ENCODE assay signal across 11 cellular contexts in the genomic region with DNA sequence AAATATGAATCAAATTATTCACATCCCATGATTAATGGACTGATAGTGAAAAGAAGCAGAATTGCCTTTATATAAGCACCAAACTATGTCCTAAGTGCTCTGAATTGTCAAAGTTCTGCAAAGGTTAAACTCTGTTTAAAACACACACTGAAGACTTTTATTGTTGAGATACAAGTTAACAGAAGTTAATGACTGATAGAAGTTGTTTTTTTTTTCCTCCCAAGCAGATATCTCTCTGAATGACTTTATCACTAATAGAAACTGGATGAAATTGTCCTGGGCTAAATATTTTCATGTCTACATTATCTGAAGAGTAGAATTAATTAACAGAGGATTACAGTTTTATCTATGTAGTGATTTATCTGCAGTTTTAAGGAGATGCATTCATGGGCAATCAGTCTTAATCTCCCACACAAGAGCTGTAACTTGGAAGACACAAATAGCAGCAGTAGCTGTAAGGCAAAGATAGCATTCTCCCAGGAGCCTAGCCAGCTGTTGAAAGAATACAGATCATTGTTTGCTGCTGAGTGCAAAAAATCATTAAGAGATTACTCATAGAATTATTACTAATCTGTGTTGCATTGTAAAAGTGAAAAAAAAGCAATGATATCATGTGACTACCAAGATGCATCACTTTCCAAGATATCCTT. TPM values are rescaled to one million over a fixed set of nuclear protein-coding genes. Genes with fewer than 3 reads are reported as not detected.
DNase-seq lines count a peak whose midpoint lies in the region; ATAC-seq and TF ChIP-seq lines count a peak whose summit lies in the region.
"Had no signal": no experiment of that assay in that cellular context is flagged by ENCODE, and none has a peak within 500 bp of the region (broad histone marks: within the 10 kb centered on the region; RNA-seq: fewer than 3 reads in every experiment).

No MANE protein-coding gene starts in this region.

- peak overlapping the region; percentile 71 to 80 (median 78) for H3K27ac Mint-ChIP-seq in nephron
- H3K27ac Mint-ChIP-seq: activated T-helper 2 cell treated with anti-CD3 and anti-CD28 coated beads, Interferon-gamma antibody, Interleukin-2, Interleukin-4, amounts not matched to agents 10 μg/mL and 5 μg/mL and 100 μg/mL, durations not matched to agents 14 hours and 24 hours and 36 hours; CD8-positive, alpha-beta T cell had no signal

- no peaks in the 10 kb centered on the region for H3K4me1 ChIP-seq in prostate gland (replicated peaks)
- H3K4me1 ChIP-seq: lower lobe of right lung had no signal

- DNase-seq in AG20443 (ENCODE audit: low spot score) (peak; percentile 9), NCI-H82 (lab: John Stamatoyannopoulos, UW) (peak; percentile 41), fibroblast of gingiva (ENCODE audit: low read depth) (peak; percentile 55), UCSD-AML1 (lab: John Stamatoyannopoulos, UW; ENCODE audit: unreplicated experiment) (no peak), T-helper 9 cell (no peak), prostate gland (ENCODE audit: low spot score) (no peak)
- DNase-seq: CD8-positive, alpha-beta T cell; lower lobe of right lung had no signal

- H3K27me3 ChIP-seq in prostate gland (replicated peaks; ENCODE audit: insufficient read depth) = no peaks in the 10 kb centered on the region

- no peak overlapping the region for H3K4me3 ChIP-seq in prostate gland
- H3K4me3 ChIP-seq: lower lobe of right lung had no signal

- no peaks in the 10 kb centered on the region for H3K36me3 ChIP-seq in prostate gland
- H3K36me3 ChIP-seq: lower lobe of right lung had no signal

- intact Hi-C loops in prostate gland (cut with DNase I) = no loop called here

- H3K9me3 Mint-ChIP-seq in nephron = no peaks in the 10 kb centered on the region
- H3K9me3 Mint-ChIP-seq: activated T-helper 2 cell treated with anti-CD3 and anti-CD28 coated beads, Interferon-gamma antibody, Interleukin-2, Interleukin-4, amounts not matched to agents 10 μg/mL and 5 μg/mL and 100 μg/mL, durations not matched to agents 14 hours and 24 hours and 36 hours; CD8-positive, alpha-beta T cell had no signal

- no peaks in the 10 kb centered on the region for H3K36me3 Mint-ChIP-seq in nephron (ENCODE audit: low read depth)
- H3K36me3 Mint-ChIP-seq: CD8-positive, alpha-beta T cell had no signal

- H3K9me3 ChIP-seq in prostate gland = no peaks in the 10 kb centered on the region
- H3K9me3 ChIP-seq: lower lobe of right lung had no signal

- no peak overlapping the region for H3K4me3 Mint-ChIP-seq in nephron
- H3K4me3 Mint-ChIP-seq: CD8-positive, alpha-beta T cell had no signal

- H3K4me1 Mint-ChIP-seq in nephron = peaks cover 33% of the 10 kb centered on the region

- H3K27ac ChIP-seq in prostate gland = no peak overlapping the region
- H3K27ac ChIP-seq: lower lobe of right lung had no signal

- TF ChIP-seq POLR2A in prostate gland (IDR thresholded peaks at IDR 0.05) = no peak

- TF ChIP-seq CTCF in nephron (IDR thresholded peaks at IDR 0.05; ENCODE audit: unreplicated experiment in 3 of 3) (no peak), prostate gland (IDR thresholded peaks at IDR 0.05) (no peak)

- ATAC-seq in GM18867 (IDR thresholded peaks at IDR 0.05; ENCODE audit: unreplicated experiment) = no peak
- ATAC-seq: CD8-positive, alpha-beta T cell; lower lobe of right lung had no signal

- H3K27me3 Mint-ChIP-seq in nephron (ENCODE audit: low read depth) = peaks cover under 1% of the 10 kb centered on the region

RNA-seq across cellular contexts. Expression of a gene that starts 49.9 kb away (rescaled TPM):
- 1 to 10 TPM in 1 of 2 donors, under 1 TPM in 1; 0.80 to 2.1 TPM for total RNA-seq in prostate gland
- total RNA-seq: activated T-helper 2 cell treated with anti-CD3 and anti-CD28 coated beads, Interferon-gamma antibody, Interleukin-2, Interleukin-4, amounts not matched to agents 10 μg/mL and 5 μg/mL and 100 μg/mL, durations not matched to agents 14 hours and 24 hours and 36 hours; CD8-positive, alpha-beta T cell had no signal

Comparison
In these comparisons a context has a peak if more than half of its experiments do, and no peak if none do; other contexts are left out.
1. DNase-seq: peak in AG20443 (single experiment), NCI-H82 (single experiment) and fibroblast of gingiva (single experiment); none in UCSD-AML1 (single experiment), T-helper 9 cell (single experiment) and prostate gland (single experiment).